ENCODE assay signal across 1 cellular context in genomic region chr14:63512861-63513260, GRCh38.
TF ChIP-seq lines count a peak whose summit lies in the region.

No MANE protein-coding gene starts in this region.

TF ChIP-seq in IMR-90, 13 proteins besides CTCF, POLR2A, EP300 and RAD21:
- no peak for TF ChIP-seq CEBPB (IDR thresholded peaks at IDR 0.05; ENCODE audit: low read depth, low read length)
- no peak for TF ChIP-seq RFX5 (IDR thresholded peaks at IDR 0.05; ENCODE audit: low read depth, low read length)
- no peak for TF ChIP-seq BHLHE40 (IDR thresholded peaks at IDR 0.05; ENCODE audit: low read depth, low read length)
- TF ChIP-seq SMC3 (IDR thresholded peaks at IDR 0.05; ENCODE audit: low read depth, low read length) = no peak
- TF ChIP-seq NFE2L2 (IDR thresholded peaks at IDR 0.05; ENCODE audit: low read depth, low read length) = no peak
- TF ChIP-seq ELK1 (IDR thresholded peaks at IDR 0.05; ENCODE audit: borderline replicate concordance, low read depth, low read length) = no peak
- TF ChIP-seq MAFK (IDR thresholded peaks at IDR 0.05; ENCODE audit: low read depth, low read length) = no peak
- no peak for TF ChIP-seq USF2 (IDR thresholded peaks at IDR 0.05; ENCODE audit: low read depth, low read length)
- TF ChIP-seq CHD1 (IDR thresholded peaks at IDR 0.05; ENCODE audit: low read depth, low read length) = no peak
